Comparison of ENCODE assay signal across 18 cellular contexts in the genomic region with DNA sequence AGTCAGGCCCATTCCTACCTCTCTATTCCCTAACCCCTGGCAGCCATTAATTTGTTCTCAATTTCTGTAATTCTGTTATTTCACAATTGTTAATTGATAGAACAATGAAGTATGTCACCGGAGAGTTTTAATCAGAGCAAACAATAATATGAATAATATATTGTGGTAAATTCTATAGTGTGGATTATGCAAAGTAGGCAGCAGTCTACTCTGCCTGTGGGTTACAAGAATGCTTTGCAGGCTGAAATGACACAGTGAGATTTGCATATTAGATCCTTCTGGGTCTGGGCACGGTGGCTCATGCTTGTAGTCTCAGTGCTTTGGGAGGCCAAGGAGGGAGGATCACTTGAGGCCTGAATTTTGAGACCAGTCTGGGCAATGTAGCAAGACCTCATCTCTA. TPM values are rescaled to one million over a fixed set of nuclear protein-coding genes. Genes with fewer than 3 reads are reported as not detected.
DNase-seq lines count a peak whose midpoint lies in the region; ATAC-seq, FAIRE-seq and TF ChIP-seq lines count a peak whose summit lies in the region.
"Had no signal": no experiment of that assay in that cellular context is flagged by ENCODE, and none has a peak within 500 bp of the region (broad histone marks: within the 10 kb centered on the region; RNA-seq: fewer than 3 reads in every experiment).

No MANE protein-coding gene starts in this region.

- TF ChIP-seq POLR2A in GM12891 (IDR thresholded peaks at IDR 0.05; ENCODE audit: low read depth, low read length) (no peak), sigmoid colon (IDR thresholded peaks at IDR 0.05) (no peak)

- peak overlapping the region; percentile 28 for H3K27ac Mint-ChIP-seq in activated CD8-positive, alpha-beta T cell treated with anti-CD3 and anti-CD28 coated beads for 36 hours
- H3K27ac Mint-ChIP-seq in activated CD8-positive, alpha-beta T cell treated with anti-CD3 and anti-CD28 coated beads, Interleukin-2, amount 10 ng/mL, durations not matched to agents 7 days and 5 days: no peak overlapping the region

- FAIRE-seq in GM12891 (lab: Jason Lieb, UNC): no peak
- FAIRE-seq: GM12892, GM19239, H1, HepG2, HTR-8/SVneo had no signal

- H3K4me2 ChIP-seq in mesenchymal stem cell (ENCODE audit: low read length, poor library complexity, severe bottlenecking): no peak overlapping the region
- H3K4me2 ChIP-seq: BLaER1 treated with 17β-estradiol and CSF1 and Interleukin-3, amounts not matched to agents 10 nM and 100 nM had no signal

- no peak overlapping the region for H3K18ac ChIP-seq in mesenchymal stem cell (ENCODE audit: low read depth in 1 of 2, low read length in 2 of 2)

- H3K4me1 Mint-ChIP-seq in activated CD8-positive, alpha-beta T cell treated with anti-CD3 and anti-CD28 coated beads for 36 hours (ENCODE audit: low read depth): no peaks in the 10 kb centered on the region
- no peaks in the 10 kb centered on the region for H3K4me1 Mint-ChIP-seq in activated CD8-positive, alpha-beta T cell treated with anti-CD3 and anti-CD28 coated beads, Interleukin-2, amount 10 ng/mL, durations not matched to agents 7 days and 5 days (ENCODE audit: low read depth)

- no peaks in the 10 kb centered on the region for H3K9me3 ChIP-seq in RWPE2 (ENCODE audit: severe bottlenecking)
- H3K9me3 ChIP-seq in sigmoid colon: no peaks in the 10 kb centered on the region
- H3K9me3 ChIP-seq in mesenchymal stem cell (ENCODE audit: control insufficient read depth, low read length): no peaks in the 10 kb centered on the region
- H3K9me3 ChIP-seq: BLaER1 treated with 17β-estradiol and CSF1 and Interleukin-3, amounts not matched to agents 10 nM and 100 nM; HAP-1 had no signal

- H3K36me3 Mint-ChIP-seq in activated CD8-positive, alpha-beta T cell treated with anti-CD3 and anti-CD28 coated beads for 36 hours (ENCODE audit: low read depth): peaks cover 44% of the 10 kb centered on the region
- H3K36me3 Mint-ChIP-seq in activated CD8-positive, alpha-beta T cell treated with anti-CD3 and anti-CD28 coated beads, Interleukin-2, amount 10 ng/mL, durations not matched to agents 7 days and 5 days (ENCODE audit: low read depth): peaks cover 76% of the 10 kb centered on the region

- no peak overlapping the region for H3K23ac ChIP-seq in mesenchymal stem cell (ENCODE audit: low read length in 2 of 2)

- H3K4me3 ChIP-seq in RWPE2 (ENCODE audit: severe bottlenecking) (no peak overlapping the region), sigmoid colon (no peak overlapping the region), mesenchymal stem cell (ENCODE audit: insufficient read depth in 1 of 2, low read depth in 1 of 2, low read length in 2 of 2) (no peak overlapping the region)
- H3K4me3 ChIP-seq: BLaER1 treated with 17β-estradiol and CSF1 and Interleukin-3, amounts not matched to agents 10 nM and 100 nM; HAP-1 had no signal

- H3K4me1 ChIP-seq in RWPE2 (ENCODE audit: insufficient read depth, poor library complexity, severe bottlenecking) (no peaks in the 10 kb centered on the region), sigmoid colon (no peaks in the 10 kb centered on the region), mesenchymal stem cell (ENCODE audit: control insufficient read depth, insufficient read depth, low read depth, low read length) (peaks cover 3% of the 10 kb centered on the region)
- H3K4me1 ChIP-seq: BLaER1 treated with 17β-estradiol and CSF1 and Interleukin-3, amounts not matched to agents 10 nM and 100 nM; HAP-1 had no signal

- no peak overlapping the region for H2AK5ac ChIP-seq in mesenchymal stem cell (ENCODE audit: low read length, severe bottlenecking)

- H4K91ac ChIP-seq in mesenchymal stem cell (ENCODE audit: low read length): no peak overlapping the region

- no peak overlapping the region for H3K14ac ChIP-seq in mesenchymal stem cell (ENCODE audit: low read length in 2 of 2)

- POLR2A ChIA-PET in activated CD8-positive, alpha-beta T cell treated with anti-CD3 and anti-CD28 coated beads for 36 hours (lab: Charles Lee): interaction anchor here (0.6 to 1.7 kb wide), 4 partner anchors 8 to 54 kb away, joined by 3 to 9 read pairs (median 4); a partner anchor contains a TSS
- POLR2A ChIA-PET in activated CD8-positive, alpha-beta T cell treated with anti-CD3 and anti-CD28 coated beads, Interleukin-2, amount 10 ng/mL, durations not matched to agents 7 days and 5 days (lab: Charles Lee): interaction anchor here (1.0 to 1.2 kb wide), 2 partner anchors 52 to 55 kb away, joined by 3 read pairs; no protein-coding TSS in a partner anchor

- no peak overlapping the region for H2BK5ac ChIP-seq in mesenchymal stem cell (ENCODE audit: low read depth, low read length, poor library complexity, severe bottlenecking)

- no peak overlapping the region for H3K4ac ChIP-seq in mesenchymal stem cell (ENCODE audit: low read depth in 1 of 2, low read length in 2 of 2)

- 93 to 94% methylated on average over 2 of the region's 2 CpGs for WGBS in sigmoid colon, 2 donors
- WGBS in mesenchymal stem cell: 100% methylated on average over 1 of the region's 2 CpGs

- no peak for DNase-seq in activated CD8-positive, alpha-beta T cell treated with anti-CD3 and anti-CD28 coated beads for 36 hours
- no peak for DNase-seq in activated CD8-positive, alpha-beta T cell treated with anti-CD3 and anti-CD28 coated beads, Interleukin-2, amount 10 ng/mL, durations not matched to agents 7 days and 5 days
- DNase-seq in GM12891 (ENCODE audit: insufficient read length, low spot score) (no peak), RWPE2 (ENCODE audit: low spot score) (peak; percentile 10), sigmoid colon (peak; percentile 17), mesenchymal stem cell (no peak)
- DNase-seq: 8988T; Calu3; CD4-positive, CD25-positive, alpha-beta regulatory T cell; DMS 273 treated with DMSO at 0.1 percent for 48 hours had no signal

- H2AFZ ChIP-seq in mesenchymal stem cell (ENCODE audit: low read depth, low read length): no peak overlapping the region

- no peak overlapping the region for H3K4me3 Mint-ChIP-seq in activated CD8-positive, alpha-beta T cell treated with anti-CD3 and anti-CD28 coated beads for 36 hours
- H3K4me3 Mint-ChIP-seq in activated CD8-positive, alpha-beta T cell treated with anti-CD3 and anti-CD28 coated beads, Interleukin-2, amount 10 ng/mL, durations not matched to agents 7 days and 5 days: no peak overlapping the region
- H3K4me3 Mint-ChIP-seq: CD4-positive, CD25-positive, alpha-beta regulatory T cell had no signal

- H3K27me3 ChIP-seq in RWPE2 (ENCODE audit: insufficient read depth, poor library complexity, severe bottlenecking): no peaks in the 10 kb centered on the region
- no peaks in the 10 kb centered on the region for H3K27me3 ChIP-seq in sigmoid colon
- no peaks in the 10 kb centered on the region for H3K27me3 ChIP-seq in mesenchymal stem cell (ENCODE audit: control insufficient read depth in 1 of 2, insufficient read depth in 1 of 2, low read length in 2 of 2)
- H3K27me3 ChIP-seq: BLaER1 treated with 17β-estradiol and CSF1 and Interleukin-3, amounts not matched to agents 10 nM and 100 nM had no signal

- no peak overlapping the region for H2BK15ac ChIP-seq in mesenchymal stem cell (ENCODE audit: low read depth, poor library complexity, severe bottlenecking)

- H2BK120ac ChIP-seq in mesenchymal stem cell (ENCODE audit: low read depth, low read length): no peak overlapping the region

- CTCF ChIA-PET in activated CD8-positive, alpha-beta T cell treated with anti-CD3 and anti-CD28 coated beads for 36 hours (lab: Charles Lee): no interaction called here
- CTCF ChIA-PET in activated CD8-positive, alpha-beta T cell treated with anti-CD3 and anti-CD28 coated beads, Interleukin-2, amount 10 ng/mL, durations not matched to agents 7 days and 5 days (lab: Charles Lee): interaction anchor here (1.1 to 1.2 kb wide), 2 partner anchors 100 to 292 kb away, joined by 3 to 5 read pairs; no protein-coding TSS in a partner anchor

- H2BK12ac ChIP-seq in mesenchymal stem cell (ENCODE audit: low read length in 2 of 2): no peak overlapping the region

- H4K8ac ChIP-seq in mesenchymal stem cell (ENCODE audit: low read length): no peak overlapping the region

- no peaks in the 10 kb centered on the region for H3K9me3 Mint-ChIP-seq in activated CD8-positive, alpha-beta T cell treated with anti-CD3 and anti-CD28 coated beads for 36 hours
- no peaks in the 10 kb centered on the region for H3K9me3 Mint-ChIP-seq in activated CD8-positive, alpha-beta T cell treated with anti-CD3 and anti-CD28 coated beads, Interleukin-2, amount 10 ng/mL, durations not matched to agents 7 days and 5 days (ENCODE audit: insufficient read depth)

- H3K79me1 ChIP-seq in mesenchymal stem cell (replicated peaks; ENCODE audit: low read length, poor library complexity, severe bottlenecking): peaks cover 41% of the 10 kb centered on the region

- H3K27me3 Mint-ChIP-seq in activated CD8-positive, alpha-beta T cell treated with anti-CD3 and anti-CD28 coated beads for 36 hours: no peaks in the 10 kb centered on the region
- H3K27me3 Mint-ChIP-seq in activated CD8-positive, alpha-beta T cell treated with anti-CD3 and anti-CD28 coated beads, Interleukin-2, amount 10 ng/mL, durations not matched to agents 7 days and 5 days (ENCODE audit: low read depth): no peaks in the 10 kb centered on the region
- H3K27me3 Mint-ChIP-seq: CD4-positive, CD25-positive, alpha-beta regulatory T cell had no signal

- intact Hi-C loops in activated CD8-positive, alpha-beta T cell treated with anti-CD3 and anti-CD28 coated beads for 36 hours (cut with micrococcal nuclease): no loop called here
- intact Hi-C loops in sigmoid colon (cut with DNase I): no loop called here

- no peak for TF ChIP-seq EP300 in sigmoid colon (IDR thresholded peaks at IDR 0.05)

- no peak for ATAC-seq in activated CD8-positive, alpha-beta T cell treated with anti-CD3 and anti-CD28 coated beads for 36 hours
- no peak for ATAC-seq in activated CD8-positive, alpha-beta T cell treated with anti-CD3 and anti-CD28 coated beads, Interleukin-2, amount 10 ng/mL, durations not matched to agents 7 days and 5 days
- ATAC-seq in RWPE2 (ENCODE audit: low read depth): no peak
- no peak for ATAC-seq in HG03196 (IDR thresholded peaks at IDR 0.05; ENCODE audit: unreplicated experiment)
- ATAC-seq: HepG2 had no signal

- no peak for TF ChIP-seq CTCF in activated CD8-positive, alpha-beta T cell treated with anti-CD3 and anti-CD28 coated beads for 36 hours (IDR thresholded peaks at IDR 0.05)
- TF ChIP-seq CTCF in RWPE2 (IDR thresholded peaks at IDR 0.05; ENCODE audit: poor library complexity, severe bottlenecking): no peak
- no peak for TF ChIP-seq CTCF in sigmoid colon (IDR thresholded peaks at IDR 0.05)

- H3K9ac ChIP-seq in mesenchymal stem cell (ENCODE audit: low read length): no peak overlapping the region
- H3K9ac ChIP-seq: BLaER1 treated with 17β-estradiol and CSF1 and Interleukin-3, amounts not matched to agents 10 nM and 100 nM had no signal

- H3K27ac ChIP-seq in RWPE2 (ENCODE audit: poor library complexity, severe bottlenecking) (no peak overlapping the region), sigmoid colon (no peak overlapping the region), mesenchymal stem cell (ENCODE audit: low read length, poor library complexity, severe bottlenecking) (no peak overlapping the region)
- H3K27ac ChIP-seq: BLaER1 treated with 17β-estradiol and CSF1 and Interleukin-3, amounts not matched to agents 10 nM and 100 nM had no signal

- H3K36me3 ChIP-seq in RWPE2 (ENCODE audit: low read depth) (peaks cover 97% of the 10 kb centered on the region), sigmoid colon (peaks cover 42 to 100% (median 90%) of the 10 kb centered on the region in 4 donors), mesenchymal stem cell (ENCODE audit: control insufficient read depth in 1 of 2, insufficient read depth in 2 of 2, low read depth in 1 of 2, low read length in 2 of 2) (peaks cover 88 to 95% of the 10 kb centered on the region in 2 experiments)

RNA-seq across cellular contexts. Expression of a gene that starts 12.4 kb away (rescaled TPM):
- total RNA-seq in activated CD8-positive, alpha-beta T cell treated with anti-CD3 and anti-CD28 coated beads for 36 hours: 100 to 1,000 TPM; 114 to 118 TPM
- total RNA-seq in activated CD8-positive, alpha-beta T cell treated with anti-CD3 and anti-CD28 coated beads, Interleukin-2, amount 10 ng/mL, durations not matched to agents 7 days and 5 days: 100 to 1,000 TPM; 135 to 140 TPM
- 104 TPM for polyA plus RNA-seq in GM12891 (2012; ENCODE audit: low read depth, missing spikeins)
- 10 to 100 TPM; 50.9 to 78.1 (median 57.9) TPM for total RNA-seq in sigmoid colon
- 100 to 1,000 TPM; 104 to 151 (median 148) TPM for polyA plus RNA-seq in sigmoid colon
- polyA plus RNA-seq in mesenchymal stem cell (2013, experiment 1 of 2): 116 TPM
- 110 TPM for polyA plus RNA-seq in mesenchymal stem cell (2013, experiment 2 of 2)

RNA-seq across cellular contexts. Expression of a gene that starts 16.8 kb away (rescaled TPM):
- 10 to 100 TPM; 54.5 to 57.8 TPM for total RNA-seq in activated CD8-positive, alpha-beta T cell treated with anti-CD3 and anti-CD28 coated beads for 36 hours
- 10 to 100 TPM; 58.2 to 62.2 TPM for total RNA-seq in activated CD8-positive, alpha-beta T cell treated with anti-CD3 and anti-CD28 coated beads, Interleukin-2, amount 10 ng/mL, durations not matched to agents 7 days and 5 days
- 42.1 TPM for polyA plus RNA-seq in GM12891 (2012; ENCODE audit: low read depth, missing spikeins)
- 10 to 100 TPM; 15.2 to 22.5 (median 20.2) TPM for total RNA-seq in sigmoid colon
- polyA plus RNA-seq in sigmoid colon: 10 to 100 TPM; 21.6 to 41.2 (median 25.4) TPM
- 13.3 TPM for polyA plus RNA-seq in mesenchymal stem cell (2013, experiment 1 of 2)
- 13.8 TPM for polyA plus RNA-seq in mesenchymal stem cell (2013, experiment 2 of 2)

Comparison
In these comparisons a context has a peak if more than half of its experiments do, and no peak if none do; other contexts are left out.
1. DNase-seq: peak in RWPE2 (single experiment) and sigmoid colon (single experiment); none in activated CD8-positive, alpha-beta T cell treated with anti-CD3 and anti-CD28 coated beads for 36 hours (single experiment), activated CD8-positive, alpha-beta T cell treated with anti-CD3 and anti-CD28 coated beads, Interleukin-2, amount 10 ng/mL, durations not matched to agents 7 days and 5 days (single experiment), GM12891 (single experiment) and mesenchymal stem cell (single experiment).